Comparison of ENCODE assay signal across 8 cellular contexts in genomic region chr14:74085828-74086227, GRCh38. TPM values are rescaled to one million over a fixed set of nuclear protein-coding genes. Genes with fewer than 3 reads are reported as not detected.
DNase-seq lines count a peak whose midpoint lies in the region; ATAC-seq and TF ChIP-seq lines count a peak whose summit lies in the region.

No MANE protein-coding gene starts in this region.

- no peaks in the 10 kb centered on the region for H3K9me2 ChIP-seq in SU-DHL-6 (replicated peaks; ENCODE audit: insufficient read depth, low read length)

- peak overlapping the region; percentile 100 for H3K4me3 Mint-ChIP-seq in activated T-cell treated with anti-CD3 and anti-CD28 coated beads, Interleukin-2, amount 50 U/mL, for 24 hours

- H4K20me1 ChIP-seq in SU-DHL-6 (ENCODE audit: low read depth, low read length) = no peaks in the 10 kb centered on the region

- H3K9me3 ChIP-seq in SU-DHL-6 (ENCODE audit: insufficient read depth, low read length) (no peaks in the 10 kb centered on the region), stomach (no peaks in the 10 kb centered on the region)

- H3K27ac ChIP-seq in SU-DHL-6 (ENCODE audit: low read depth, low read length) = no peak overlapping the region
- peak overlapping the region in 1 of 5 donors; percentile 97 for H3K27ac ChIP-seq in stomach

- H3K4me2 ChIP-seq in SU-DHL-6 (ENCODE audit: low read depth, low read length, poor library complexity, severe bottlenecking) = peak overlapping the region; percentile 91

- peaks cover 36% of the 10 kb centered on the region for H3K36me3 Mint-ChIP-seq in activated T-cell treated with anti-CD3 and anti-CD28 coated beads, Interleukin-2, amount 50 U/mL, for 24 hours (ENCODE audit: low read depth)

- peaks cover 37% of the 10 kb centered on the region for H3K79me2 ChIP-seq in SU-DHL-6 (ENCODE audit: insufficient read depth, low read length)

- TF ChIP-seq EP300 in stomach (IDR thresholded peaks at IDR 0.05) = no peak

- WGBS in stomach, 5 donors = 73 to 83% (median 75%) methylated on average over 1 of the region's 1 CpG

- H3K27me3 Mint-ChIP-seq in activated T-cell treated with anti-CD3 and anti-CD28 coated beads, Interleukin-2, amount 50 U/mL, for 24 hours = no peaks in the 10 kb centered on the region

- peak overlapping the region; percentile 100 for H3K27ac Mint-ChIP-seq in activated T-cell treated with anti-CD3 and anti-CD28 coated beads, Interleukin-2, amount 50 U/mL, for 24 hours

- no peaks in the 10 kb centered on the region for H3F3A ChIP-seq in SU-DHL-6 (ENCODE audit: insufficient read depth)

- H3K4me1 Mint-ChIP-seq in activated T-cell treated with anti-CD3 and anti-CD28 coated beads, Interleukin-2, amount 50 U/mL, for 24 hours (ENCODE audit: low read depth) = peaks cover 43% of the 10 kb centered on the region

- intact Hi-C loops in stomach (cut with DNase I; ENCODE audit: low total_unique reads) = no loop called here
- intact Hi-C loops in posterior cingulate gyrus (cut with DNase I) = loop anchor here (2.0 to 10.0 kb wide), 2 partner anchors 67 to 409 kb away; partner anchors contain the start of genes BBOF1, ENTPD5, ISCA2 and NPC2

- H2AFZ ChIP-seq in SU-DHL-6 (ENCODE audit: low read depth, low read length, severe bottlenecking) = no peak overlapping the region

- no peaks in the 10 kb centered on the region for H3K9me3 Mint-ChIP-seq in activated T-cell treated with anti-CD3 and anti-CD28 coated beads, Interleukin-2, amount 50 U/mL, for 24 hours

- ATAC-seq in left lobe of liver = no peak

- peak overlapping the region; percentile 72 for H3K9ac ChIP-seq in SU-DHL-6 (ENCODE audit: low read length)

- H3K4me3 ChIP-seq in SU-DHL-6 (ENCODE audit: insufficient read depth, low read length, poor library complexity, severe bottlenecking) (peak overlapping the region; percentile 85), stomach (peak overlapping the region; percentile 78 to 88 (median 86))

- TF ChIP-seq POLR2A in stomach (IDR thresholded peaks at IDR 0.05) = no peak

- H3K27me3 ChIP-seq in SU-DHL-6 (ENCODE audit: low read length) (no peaks in the 10 kb centered on the region), stomach (no peaks in the 10 kb centered on the region)

- no peak for DNase-seq in activated T-cell treated with anti-CD3 and anti-CD28 coated beads, Interleukin-2, amount 50 U/mL, for 24 hours
- DNase-seq in activated T-cell treated with anti-CD3 and anti-CD28 coated beads, Interleukin-2, amount 50 U/mL, for 48 hours = no peak
- peak; percentile 7 for DNase-seq in germinal center (ENCODE audit: low spot score)
- DNase-seq in stomach = no peak
- no peak for DNase-seq in iPS-NIHi11 (ENCODE audit: low spot score)
- DNase-seq in posterior cingulate gyrus = no peak
- no peak for DNase-seq in left lobe of liver (ENCODE audit: low spot score)

- H3K36me3 ChIP-seq in SU-DHL-6 (ENCODE audit: low read length) = no peaks in the 10 kb centered on the region
- peaks cover 0 to 2% (median under 1%) of the 10 kb centered on the region in 4 donors for H3K36me3 ChIP-seq in stomach

- H3K4me1 ChIP-seq in stomach = peaks cover 24 to 48% (median 42%) of the 10 kb centered on the region in 4 donors

- TF ChIP-seq CTCF in SU-DHL-6 (IDR thresholded peaks at IDR 0.05; ENCODE audit: insufficient read depth, low read length, poor library complexity, severe bottlenecking) = no peak
- TF ChIP-seq CTCF in stomach (IDR thresholded peaks at IDR 0.05) = no peak

RNA-seq across cellular contexts. Expression of gene LIN52, which starts 1.1 kb away (rescaled TPM):
- 10 to 100 TPM in 2 of 5 donors, 1 to 10 TPM in 2, under 1 TPM in 1; 0.87 to 16.7 (median 9.9) TPM for total RNA-seq in stomach
- 1 to 10 TPM; 4.5 to 7.8 (median 6.0) TPM for polyA plus RNA-seq in stomach
- 5.6 TPM for total RNA-seq in left lobe of liver

RNA-seq across cellular contexts. Expression of gene ALDH6A1, which starts 1.6 kb away (rescaled TPM):
- total RNA-seq in stomach = 10 to 100 TPM in 3 of 5 donors, 1 to 10 TPM in 2; 4.7 to 45.5 (median 23.9) TPM
- polyA plus RNA-seq in stomach = 10 to 100 TPM in 2 of 3 donors, 1 to 10 TPM in 1; 9.5 to 19.1 (median 14.8) TPM
- 327 TPM for total RNA-seq in left lobe of liver
